ENCODE assay signal across 26 cellular contexts in the genomic region with DNA sequence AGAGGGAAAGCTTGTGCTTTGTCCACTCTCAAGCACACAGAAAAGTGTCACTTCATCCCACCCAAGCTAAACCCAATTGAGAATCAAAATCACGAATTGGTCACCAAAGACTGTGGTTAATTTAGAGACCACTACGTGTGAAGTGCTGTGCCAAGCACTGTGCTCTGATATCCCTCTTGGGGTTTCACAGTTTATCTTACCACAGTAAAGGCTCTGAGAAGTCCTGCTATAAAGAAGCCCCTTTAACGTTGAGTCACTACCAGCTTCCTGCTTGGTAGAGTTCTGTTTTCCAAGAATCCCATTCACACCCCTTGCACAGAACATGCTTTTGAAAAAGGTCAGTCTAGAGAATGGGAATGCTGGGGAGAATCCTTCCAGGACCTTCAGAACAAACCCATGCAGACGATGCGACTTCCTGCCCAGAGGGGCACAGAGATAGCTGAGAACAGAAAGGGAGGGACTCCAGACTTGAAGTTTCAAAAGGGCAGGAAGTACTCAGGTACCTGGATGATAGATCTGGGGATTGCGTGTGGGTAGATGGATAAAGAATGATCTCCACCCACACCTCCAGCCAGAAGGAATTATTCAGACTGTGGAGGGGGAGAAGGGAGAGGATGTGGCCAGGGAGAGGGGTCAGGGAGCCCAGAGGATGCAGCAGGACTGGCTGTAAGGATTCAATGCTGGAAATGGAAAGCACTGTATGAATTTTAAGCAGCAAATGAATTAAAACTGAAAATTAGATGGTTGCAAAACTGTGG. TPM values are rescaled to one million over a fixed set of nuclear protein-coding genes. Genes with fewer than 3 reads are reported as not detected.
"Had no signal": no experiment of that assay in that cellular context is flagged by ENCODE, and none has a peak within 500 bp of the region (broad histone marks: within the 10 kb centered on the region; RNA-seq: fewer than 3 reads in every experiment).

No MANE protein-coding gene starts in this region.

- H3K4me1 ChIP-seq: breast epithelium, right atrium auricular region, uterus had no signal

- H3K27ac Mint-ChIP-seq: activated naive CD4-positive, alpha-beta T cell treated with anti-CD3 and anti-CD28 coated beads for 36 hours; activated naive CD8-positive, alpha-beta T cell treated with anti-CD3 and anti-CD28 coated beads, Interleukin-2, amount 50 U/mL, for 24 hours; immature natural killer cell; naive thymus-derived CD8-positive, alpha-beta T cell; progenitor cell of endocrine pancreas had no signal

- H3K36me3 ChIP-seq: breast epithelium, right atrium auricular region, tibial nerve, uterus had no signal

- H3K27ac ChIP-seq: breast epithelium, epithelial cell of prostate, right atrium auricular region, skin epidermis, tibial nerve, uterus had no signal

- ATAC-seq: activated naive CD8-positive, alpha-beta T cell treated with anti-CD3 and anti-CD28 coated beads, Interleukin-2, amount 50 U/mL, for 24 hours; left colon; naive thymus-derived CD8-positive, alpha-beta T cell had no signal

- H3K9me3 ChIP-seq: uterus had no signal

- H3K4me3 ChIP-seq: breast epithelium, right atrium auricular region, skin epidermis, tibial nerve, uterus had no signal

- H3K9me3 Mint-ChIP-seq: immature natural killer cell had no signal

- H3K4me3 Mint-ChIP-seq: activated naive CD4-positive, alpha-beta T cell treated with anti-CD3 and anti-CD28 coated beads for 36 hours; activated naive CD8-positive, alpha-beta T cell treated with anti-CD3 and anti-CD28 coated beads, Interleukin-2, amount 50 U/mL, for 24 hours; immature natural killer cell; naive thymus-derived CD8-positive, alpha-beta T cell had no signal

- H3K4me1 Mint-ChIP-seq: activated naive CD8-positive, alpha-beta T cell treated with anti-CD3 and anti-CD28 coated beads, Interleukin-2, amount 50 U/mL, for 24 hours; immature natural killer cell had no signal

- DNase-seq: activated CD4-positive, alpha-beta T cell treated with anti-CD3 and anti-CD28 coated beads, Interleukin-2, amount 50 U/mL, for 1 hour; activated CD4-positive, CD25-positive, alpha-beta regulatory T cell; activated CD8-positive, alpha-beta memory T cell treated with anti-CD3 and anti-CD28 coated beads for 24 hours; activated naive CD4-positive, alpha-beta T cell treated with anti-CD3 and anti-CD28 coated beads for 36 hours; activated naive CD8-positive, alpha-beta T cell treated with anti-CD3 and anti-CD28 coated beads, Interleukin-2, amount 50 U/mL, for 24 hours; cerebellar nuclear complex; effector memory CD4-positive, alpha-beta T cell; foreskin melanocyte; head of caudate nucleus; immature natural killer cell; left colon; naive thymus-derived CD8-positive, alpha-beta T cell; occipital lobe; stimulated activated CD4-positive, alpha-beta T cell treated with anti-CD3 and anti-CD28 coated beads, Interleukin-15, amount 100 ng/mL, for 24 hours; stimulated activated CD4-positive, alpha-beta T cell treated with anti-CD3 and anti-CD28 coated beads, Interleukin-4, amount 100 ng/mL, for 1 hour; stimulated activated naive CD4-positive, alpha-beta T cell; T-helper 2 cell; uterus had no signal

- FAIRE-seq: TTC549 had no signal

- H3K27me3 ChIP-seq: breast epithelium, right atrium auricular region, tibial nerve, uterus had no signal

- H3K36me3 Mint-ChIP-seq: immature natural killer cell had no signal

RNA-seq across cellular contexts. Expression of a gene that starts 18.1 kb away (rescaled TPM):
- total RNA-seq: fibroblast of lung had no signal
